In the genomic region with DNA sequence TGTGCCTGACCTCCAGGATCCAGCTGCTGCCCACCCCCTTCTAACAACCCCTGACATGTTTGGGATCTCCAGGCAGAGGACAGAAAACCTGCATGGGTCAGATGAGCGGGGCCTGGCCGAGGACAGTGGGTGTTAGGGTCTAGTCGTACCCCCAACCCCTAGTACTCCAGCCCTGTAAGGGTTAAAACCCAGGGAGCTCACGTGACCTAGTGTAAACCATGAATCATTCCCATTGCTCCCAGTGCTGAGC, we compare ENCODE assay signal across 8 cellular contexts.
DNase-seq lines count a peak whose midpoint lies in the region; ATAC-seq and TF ChIP-seq lines count a peak whose summit lies in the region.

No MANE protein-coding gene starts in this region.

- POLR2A ChIA-PET in CD8-positive, alpha-beta memory T cell (lab: Charles Lee): interaction anchor here (0.6 to 1.4 kb wide), 2 partner anchors 42 to 51 kb away, joined by 3 to 5 read pairs; no protein-coding TSS in a partner anchor
- POLR2A ChIA-PET in Panc1 (lab: Charles Lee): interaction anchor here (0.6 kb wide), 1 partner anchor 12 kb away, joined by 3 read pairs; no protein-coding TSS in a partner anchor

- CTCF ChIA-PET in CD8-positive, alpha-beta memory T cell (lab: Charles Lee): interaction anchor here (0.9 to 3.5 kb wide), 15 partner anchors 9 to 156 kb away, joined by 3 to 22 read pairs (median 4); no protein-coding TSS in a partner anchor
- CTCF ChIA-PET in Panc1 (lab: Charles Lee): no interaction called here

- H4K20me1 ChIP-seq in osteoblast (ENCODE audit: insufficient read depth, low read length): peaks cover 14% of the 10 kb centered on the region

- H3K4me1 ChIP-seq in CD8-positive, alpha-beta memory T cell (ENCODE audit: insufficient read depth, low read length): peaks cover 13% of the 10 kb centered on the region
- H3K4me1 ChIP-seq in Panc1 (ENCODE audit: control insufficient read depth, insufficient read depth, low read length) (peaks cover 9% of the 10 kb centered on the region), osteoblast (ENCODE audit: insufficient read depth, low read length) (peaks cover 9% of the 10 kb centered on the region)

- H3K27ac Mint-ChIP-seq in CD8-positive, alpha-beta memory T cell: peak overlapping the region in 6 of 8 donors; percentile 3 to 94 (median 77)

- H3K4me3 Mint-ChIP-seq in CD8-positive, alpha-beta memory T cell: peak overlapping the region; percentile 83 to 94 (median 90)

- peak overlapping the region; percentile 99 for H3K4me2 ChIP-seq in osteoblast (ENCODE audit: insufficient read depth, low read length)

- no peak for ATAC-seq in Panc1
- ATAC-seq in GM18517 (IDR thresholded peaks at IDR 0.05; ENCODE audit: unreplicated experiment): no peak
- no peak for ATAC-seq in GM21515 (IDR thresholded peaks at IDR 0.05; ENCODE audit: unreplicated experiment)

- H3K27me3 ChIP-seq in CD8-positive, alpha-beta memory T cell (ENCODE audit: insufficient read depth, low read length, poor library complexity, severe bottlenecking): no peaks in the 10 kb centered on the region
- H3K27me3 ChIP-seq in Panc1 (ENCODE audit: control insufficient read depth, insufficient read depth, low read length) (no peaks in the 10 kb centered on the region), osteoblast (ENCODE audit: insufficient read depth, low read length) (no peaks in the 10 kb centered on the region)

- no peaks in the 10 kb centered on the region for H3K9me3 ChIP-seq in CD8-positive, alpha-beta memory T cell (ENCODE audit: low read length)
- H3K9me3 ChIP-seq in Panc1 (ENCODE audit: control insufficient read depth, insufficient read depth, low read depth, low read length) (no peaks in the 10 kb centered on the region), osteoblast (ENCODE audit: low read depth, low read length) (no peaks in the 10 kb centered on the region)

- BruUV-seq in Panc1 (replicated peaks; lab: Mats Ljungman, UMichigan): no TSS peak

- H3K4me3 ChIP-seq in CD8-positive, alpha-beta memory T cell (ENCODE audit: low read length): peak overlapping the region; percentile 61
- H3K4me3 ChIP-seq in Panc1 (ENCODE audit: low read depth in 2 of 2, low read length in 2 of 2) (peak overlapping the region; percentile 42 to 64), epithelial cell of esophagus (ENCODE audit: low read length) (peak overlapping the region; percentile 63), osteoblast (ENCODE audit: insufficient read depth, low read length) (peak overlapping the region; percentile 82)

- no peaks in the 10 kb centered on the region for H3K27me3 Mint-ChIP-seq in CD8-positive, alpha-beta memory T cell

- H3K27ac ChIP-seq in CD8-positive, alpha-beta memory T cell (ENCODE audit: low read depth, low read length): no peak overlapping the region
- peak overlapping the region; percentile 59; the same call in 1 of the 2 replicates for H3K27ac ChIP-seq in Panc1 (ENCODE audit: low read length)
- H3K27ac ChIP-seq in osteoblast (ENCODE audit: low read depth, low read length): peak overlapping the region; percentile 64

- intact Hi-C loops in Panc1 (cut with micrococcal nuclease; ENCODE audit: unreplicated experiment): no loop called here

- no peaks in the 10 kb centered on the region for H3K36me3 Mint-ChIP-seq in CD8-positive, alpha-beta memory T cell

- no peaks in the 10 kb centered on the region for H3K36me3 ChIP-seq in CD8-positive, alpha-beta memory T cell (ENCODE audit: insufficient read depth, low read length)
- H3K36me3 ChIP-seq in Panc1 (ENCODE audit: control insufficient read depth, insufficient read depth, low read length) (no peaks in the 10 kb centered on the region), osteoblast (ENCODE audit: insufficient read depth, low read length) (no peaks in the 10 kb centered on the region)

- H3K9me3 Mint-ChIP-seq in CD8-positive, alpha-beta memory T cell: peaks cover 0 to 3% (median 0%) of the 10 kb centered on the region in 5 donors

- H3K79me2 ChIP-seq in osteoblast (ENCODE audit: insufficient read depth, low read length): no peaks in the 10 kb centered on the region

- TF ChIP-seq CTCF in Panc1 (IDR thresholded peaks at IDR 0.05) (no peak), epithelial cell of esophagus (IDR thresholded peaks at IDR 0.05; ENCODE audit: insufficient read depth, low read depth, low read length, missing control alignments) (no peak), osteoblast (IDR thresholded peaks at IDR 0.05; ENCODE audit: extremely low read depth, low read depth, low read length) (no peak)

- peaks cover 21 to 25% (median 23%) of the 10 kb centered on the region in 3 donors for H3K4me1 Mint-ChIP-seq in CD8-positive, alpha-beta memory T cell

- no peak for DNase-seq in CD8-positive, alpha-beta memory T cell
- DNase-seq in Panc1 (ENCODE audit: low read depth, low spot score) (peak; percentile 2), epithelial cell of esophagus (ENCODE audit: low read depth) (no peak), osteoblast (ENCODE audit: insufficient read length, low spot score, missing footprints) (no peak), kidney glomerular epithelial cell (lab: John Stamatoyannopoulos, UW) (no peak)
- no peak for DNase-seq in activated CD4-positive, alpha-beta T cell treated with anti-CD3 and anti-CD28 coated beads for 1 hour

- in situ Hi-C loops in Panc1 (cut with HindIII; ENCODE audit: low pct_unique_long_range_greater_than_20kb, low sequenced_read_pairs): no loop called here

- peak overlapping the region; percentile 88 for H2AFZ ChIP-seq in osteoblast (ENCODE audit: low read length)
